In the genomic region with DNA sequence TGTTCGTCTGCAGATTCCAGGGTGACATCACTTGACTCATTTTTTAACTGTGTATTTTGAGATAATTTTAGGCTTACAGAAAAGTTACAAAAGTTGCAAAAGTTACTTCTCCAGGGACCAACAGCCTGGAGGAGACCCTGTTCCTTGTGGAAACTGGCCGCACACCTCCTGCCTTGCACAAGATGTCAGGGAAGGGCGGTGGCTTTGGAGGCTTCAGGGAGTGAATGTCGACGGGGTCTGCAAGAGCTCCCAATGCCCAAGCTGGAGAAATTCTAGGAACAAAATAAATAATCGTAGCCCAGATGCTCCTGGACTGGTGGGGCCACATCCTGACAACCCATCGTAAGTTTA, we compare ENCODE assay signal across 17 cellular contexts.
A peak's percentile ranks its signal among the peaks of the same experiment; 100 is the strongest.
DNase-seq lines count a peak whose midpoint lies in the region; ATAC-seq, FAIRE-seq and TF ChIP-seq lines count a peak whose summit lies in the region.
"Had no signal": no experiment of that assay in that cellular context is flagged by ENCODE, and none has a peak within 500 bp of the region (broad histone marks: within the 10 kb centered on the region; RNA-seq: fewer than 3 reads in every experiment).

No MANE protein-coding gene starts in this region.

- H3K27me3 Mint-ChIP-seq in CD14-positive monocyte (ENCODE audit: low read depth in 3 of 3) (peaks cover 1 to 11% (median 2%) of the 10 kb centered on the region in 3 donors), GM23338 (ENCODE audit: insufficient read depth, low read depth, poor library complexity) (peaks cover 10% of the 10 kb centered on the region), T-cell (peaks cover 3 to 9% of the 10 kb centered on the region in 2 donors)

- POLR2A ChIA-PET in T-cell (lab: Charles Lee) = no interaction called here

- H3K27ac ChIP-seq in coronary artery = peak overlapping the region; percentile 26 to 79
- no peak overlapping the region for H3K27ac ChIP-seq in skeletal muscle tissue (ENCODE audit: low read depth, low read length)
- no peak overlapping the region for H3K27ac ChIP-seq in GM23338 (ENCODE audit: low read depth)

- H3K4me3 Mint-ChIP-seq in CD14-positive monocyte = no peak overlapping the region
- no peak overlapping the region for H3K4me3 Mint-ChIP-seq in GM23338
- no peak overlapping the region for H3K4me3 Mint-ChIP-seq in T-cell
- H3K4me3 Mint-ChIP-seq: CD8-positive, alpha-beta T cell; H9; natural killer cell treated with Interleukin-12 subunit alpha and Interleukin-12 subunit beta and Interleukin-15 and Interleukin-18, amount 100 ng/mL, for 72 hours had no signal

- H3K9me3 ChIP-seq in skeletal muscle tissue (ENCODE audit: control insufficient read depth in 3 of 3, low read length in 3 of 3) = no peaks in the 10 kb centered on the region
- H3K9me3 ChIP-seq: upper lobe of right lung had no signal

- peak overlapping the region; percentile 81 to 95 (median 89) for H3K27ac Mint-ChIP-seq in CD14-positive monocyte
- H3K27ac Mint-ChIP-seq in GM23338 = no peak overlapping the region
- no peak overlapping the region for H3K27ac Mint-ChIP-seq in T-cell
- H3K27ac Mint-ChIP-seq: CD8-positive, alpha-beta T cell; H9; natural killer cell treated with Interleukin-12 subunit alpha and Interleukin-12 subunit beta and Interleukin-15 and Interleukin-18, amount 100 ng/mL, for 72 hours; progenitor cell of endocrine pancreas had no signal

- no peak for FAIRE-seq in GM19239 (lab: Jason Lieb, UNC)

- H2AFZ ChIP-seq in GM23338 = no peak overlapping the region

- no peaks in the 10 kb centered on the region for H4K20me1 ChIP-seq in GM23338 (replicated peaks; ENCODE audit: insufficient read depth)

- H3K79me2 ChIP-seq in GM23338 (replicated peaks; ENCODE audit: insufficient read depth) = no peaks in the 10 kb centered on the region

- intact Hi-C loops in CD14-positive monocyte (cut with micrococcal nuclease) (no loop called here), left ventricle myocardium superior (cut with micrococcal nuclease) (no loop called here)

- no peaks in the 10 kb centered on the region for H3K9me2 ChIP-seq in GM23338 (ENCODE audit: insufficient read depth)

- H3K4me3 ChIP-seq in coronary artery = peak overlapping the region; percentile 58
- peak overlapping the region in 2 of 3 donors; percentile 55 to 58 for H3K4me3 ChIP-seq in skeletal muscle tissue (ENCODE audit: low read length in 3 of 3)
- no peak overlapping the region for H3K4me3 ChIP-seq in GM23338

- peak; percentile 79 for ATAC-seq in left ventricle myocardium superior
- ATAC-seq in GM23338 = no peak
- ATAC-seq in T-cell (replicated peaks in 1 of 4) = no peak
- no peak for ATAC-seq in HG03460 (IDR thresholded peaks at IDR 0.05; ENCODE audit: unreplicated experiment)
- ATAC-seq: CD8-positive, alpha-beta T cell; natural killer cell treated with Interleukin-12 subunit alpha and Interleukin-12 subunit beta and Interleukin-15 and Interleukin-18, amount 100 ng/mL, for 72 hours had no signal

- peaks cover 0 to 27% (median 4%) of the 10 kb centered on the region in 3 donors for H3K27me3 ChIP-seq in skeletal muscle tissue (ENCODE audit: control insufficient read depth in 3 of 3, insufficient read depth in 3 of 3, low read length in 3 of 3)
- no peaks in the 10 kb centered on the region for H3K27me3 ChIP-seq in GM23338 (ENCODE audit: insufficient read depth)
- H3K27me3 ChIP-seq: upper lobe of right lung had no signal

- CTCF ChIA-PET in T-cell (lab: Charles Lee) = no interaction called here

- H3K9me3 Mint-ChIP-seq in CD14-positive monocyte (peaks cover 0 to 2% (median 0%) of the 10 kb centered on the region in 7 donors), GM23338 (no peaks in the 10 kb centered on the region), T-cell (no peaks in the 10 kb centered on the region)
- H3K9me3 Mint-ChIP-seq: CD8-positive, alpha-beta T cell; H9; natural killer cell treated with Interleukin-12 subunit alpha and Interleukin-12 subunit beta and Interleukin-15 and Interleukin-18, amount 100 ng/mL, for 72 hours had no signal

- H3K36me3 ChIP-seq in skeletal muscle tissue (ENCODE audit: control insufficient read depth in 3 of 3, insufficient read depth in 3 of 3, low read length in 3 of 3) (no peaks in the 10 kb centered on the region), GM23338 (ENCODE audit: insufficient read depth) (no peaks in the 10 kb centered on the region)
- H3K36me3 ChIP-seq: upper lobe of right lung had no signal

- DNase-seq in CD14-positive monocyte (ENCODE audit: low spot score) = no peak
- DNase-seq in coronary artery (ENCODE audit: low spot score) = no peak
- peak; percentile 45 for DNase-seq in left ventricle myocardium superior
- DNase-seq in GM23338 (ENCODE audit: low spot score) = no peak
- no peak for DNase-seq in T-cell
- no peak for DNase-seq in GM19239 (ENCODE audit: insufficient read length, low spot score)
- DNase-seq: activated naive CD4-positive, alpha-beta T cell treated with Interleukin-2 at 50 U/mL for 16 hours; CD8-positive, alpha-beta T cell; DND-41; erythroblast; H9; mammary epithelial cell; upper lobe of right lung had no signal

- H3K4me2 ChIP-seq in GM23338 = no peak overlapping the region

- H3K4me1 Mint-ChIP-seq in CD14-positive monocyte (peaks cover 58% of the 10 kb centered on the region), GM23338 (peaks cover 6% of the 10 kb centered on the region; the same call in 2 of the 3 replicates), T-cell (no peaks in the 10 kb centered on the region)

- peak overlapping the region in 1 of 3 donors; percentile 3 for H3K9ac ChIP-seq in skeletal muscle tissue (ENCODE audit: low read depth in 1 of 3, low read length in 3 of 3)

- peaks cover 0 to 2% of the 10 kb centered on the region in 2 donors for H3K36me3 Mint-ChIP-seq in CD14-positive monocyte
- no peaks in the 10 kb centered on the region for H3K36me3 Mint-ChIP-seq in GM23338 (ENCODE audit: low read depth)
- no peaks in the 10 kb centered on the region for H3K36me3 Mint-ChIP-seq in T-cell
- H3K36me3 Mint-ChIP-seq: CD8-positive, alpha-beta T cell; natural killer cell treated with Interleukin-12 subunit alpha and Interleukin-12 subunit beta and Interleukin-15 and Interleukin-18, amount 100 ng/mL, for 72 hours had no signal

- H3F3A ChIP-seq in GM23338 (replicated peaks; ENCODE audit: low read depth) = no peaks in the 10 kb centered on the region

- TF ChIP-seq CTCF in CD14-positive monocyte (IDR thresholded peaks at IDR 0.05) (no peak), coronary artery (IDR thresholded peaks at IDR 0.05) (no peak), GM23338 (conservative IDR thresholded peaks at IDR 0.05; ENCODE audit: low read depth in 2 of 2) (no peak)

- peaks cover 19 to 28% (median 25%) of the 10 kb centered on the region in 3 donors for H3K4me1 ChIP-seq in skeletal muscle tissue (ENCODE audit: control insufficient read depth in 3 of 3, insufficient read depth in 3 of 3, low read length in 3 of 3)
- H3K4me1 ChIP-seq in GM23338 (ENCODE audit: insufficient read depth) = no peaks in the 10 kb centered on the region

TF ChIP-seq in GM23338, 12 proteins besides CTCF, POLR2A, EP300 and RAD21 (continues in another document):
- no peak for TF ChIP-seq NANOG (IDR thresholded peaks at IDR 0.05; ENCODE audit: borderline replicate concordance)
- TF ChIP-seq, protein P1, sequence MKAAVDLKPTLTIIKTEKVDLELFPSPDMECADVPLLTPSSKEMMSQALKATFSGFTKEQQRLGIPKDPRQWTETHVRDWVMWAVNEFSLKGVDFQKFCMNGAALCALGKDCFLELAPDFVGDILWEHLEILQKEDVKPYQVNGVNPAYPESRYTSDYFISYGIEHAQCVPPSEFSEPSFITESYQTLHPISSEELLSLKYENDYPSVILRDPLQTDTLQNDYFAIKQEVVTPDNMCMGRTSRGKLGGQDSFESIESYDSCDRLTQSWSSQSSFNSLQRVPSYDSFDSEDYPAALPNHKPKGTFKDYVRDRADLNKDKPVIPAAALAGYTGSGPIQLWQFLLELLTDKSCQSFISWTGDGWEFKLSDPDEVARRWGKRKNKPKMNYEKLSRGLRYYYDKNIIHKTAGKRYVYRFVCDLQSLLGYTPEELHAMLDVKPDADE (IDR thresholded peaks at IDR 0.05) = no peak
- TF ChIP-seq POLR2AphosphoS5 (IDR thresholded peaks at IDR 0.05; ENCODE audit: low read depth) = no peak
- TF ChIP-seq ZNF114 (CRISPR knock-in tag; IDR thresholded peaks at IDR 0.05) = no peak
- TF ChIP-seq CREB1 (CRISPR knock-in tag; IDR thresholded peaks at IDR 0.05; ENCODE audit: low read depth) = no peak

Comparison
In these comparisons a context has a peak if more than half of its experiments do, and no peak if none do; other contexts are left out.
1. H3K27ac Mint-ChIP-seq: peak in CD14-positive monocyte (7 of 7); none in GM23338 (single experiment) and T-cell (0 of 2).
2. H3K27ac ChIP-seq: peak in coronary artery (2 of 2); none in skeletal muscle tissue (single experiment) and GM23338 (single experiment).